10 cellular contexts compared by ENCODE assay signal in the genomic region with DNA sequence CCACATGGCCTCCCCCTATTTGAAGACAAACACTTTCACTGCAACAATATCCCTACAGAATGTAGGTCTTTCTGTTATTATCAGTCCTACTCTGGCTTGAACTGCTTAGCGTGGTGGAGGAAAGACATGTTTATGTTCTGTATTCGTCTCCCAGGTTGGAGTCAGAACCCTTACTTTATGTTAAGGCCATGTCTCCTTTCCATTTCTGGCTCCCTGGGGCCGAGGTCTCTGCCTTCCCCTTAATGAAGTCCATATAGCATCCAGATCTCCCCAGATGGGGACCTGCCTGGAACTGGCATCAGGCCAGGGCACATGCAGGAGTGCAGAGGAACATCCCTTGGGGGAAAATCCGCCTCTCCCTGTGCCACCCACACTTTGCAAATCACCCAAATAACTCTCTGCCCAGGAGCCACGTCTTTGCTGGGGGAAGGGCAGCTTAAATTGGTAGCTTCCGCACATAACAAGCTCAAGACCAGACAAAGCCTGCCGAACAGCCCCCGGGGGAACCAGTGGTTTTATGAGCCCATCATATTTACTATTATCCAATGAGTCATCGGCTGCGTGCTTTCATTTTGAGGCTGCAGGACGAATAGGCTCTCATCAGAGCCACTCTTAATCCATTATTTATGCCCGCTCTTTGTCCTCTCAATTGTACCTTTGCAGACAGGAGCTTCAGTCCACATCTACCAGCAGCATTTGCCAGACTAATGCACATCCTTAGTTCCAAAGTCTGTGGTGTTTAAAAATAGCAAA.
DNase-seq lines count a peak whose midpoint lies in the region; ATAC-seq, FAIRE-seq and TF ChIP-seq lines count a peak whose summit lies in the region.
"Had no signal": no experiment of that assay in that cellular context is flagged by ENCODE, and none has a peak within 500 bp of the region (broad histone marks: within the 10 kb centered on the region; RNA-seq: fewer than 3 reads in every experiment).

No MANE protein-coding gene starts in this region.

- H3K9me3 Mint-ChIP-seq in osteocyte (ENCODE audit: unreplicated experiment): peaks cover 3% of the 10 kb centered on the region

- H4K20me1 ChIP-seq in K562 (replicated peaks; ENCODE audit: control insufficient read depth, insufficient read depth, low read length): 0 out of 2 replicates have a peak, but pooled peaks cover 3% of the 10 kb centered on the region

- in situ Hi-C loops in K562 (cut with MboI): no loop called here

- H3K9ac ChIP-seq in K562 (ENCODE audit: insufficient read depth in 1 of 2, low read depth in 2 of 2, low read length in 2 of 2): no peak overlapping the region

- no peaks in the 10 kb centered on the region for H3K36me3 ChIP-seq in K562 (ENCODE audit: control insufficient read depth, insufficient read depth, low read length)
- H3K36me3 ChIP-seq in esophagus muscularis mucosa: no peaks in the 10 kb centered on the region

- TF ChIP-seq EP300 in K562 (IDR thresholded peaks at IDR 0.05; ENCODE audit: low read length): no peak
- TF ChIP-seq EP300 in esophagus muscularis mucosa (IDR thresholded peaks at IDR 0.05): no peak

- no TSS peak for BruUV-seq in K562 (replicated peaks; lab: Mats Ljungman, UMichigan)

- peak overlapping the region; percentile 19; the same call in 1 of the 2 replicates for H2AFZ ChIP-seq in K562 (ENCODE audit: low read depth, low read length)

- H3K4me1 ChIP-seq in K562 (replicated peaks in 1 of 2; ENCODE audit: control insufficient read depth in 2 of 2, insufficient read depth in 2 of 2, low read length in 2 of 2) (peaks cover 0 to 3% of the 10 kb centered on the region in 2 experiments; a peak in 1 of 5 replicates), esophagus muscularis mucosa (no peaks in the 10 kb centered on the region)

- 7% methylated on average over 11 of the region's 12 CpGs for WGBS in K562 (ENCODE audit: insufficient coverage, low coverage, missing lambda C conversion rate)
- WGBS in esophagus muscularis mucosa: 63% methylated on average over 12 of the region's 12 CpGs

- no peak overlapping the region for H3K27ac ChIP-seq in K562 (ENCODE audit: extremely low read depth, low read depth, low read length)
- H3K27ac ChIP-seq in esophagus muscularis mucosa (replicated peaks in 1 of 4): no peak overlapping the region
- H3K27ac ChIP-seq: VCaP had no signal

- TF ChIP-seq RAD21 in K562 (CRISPR knock-in tag; conservative IDR thresholded peaks at IDR 0.05 in 1 of 2, IDR thresholded peaks at IDR 0.05 in 1 of 2): no peak

- H3K27me3 ChIP-seq in K562 (ENCODE audit: control insufficient read depth in 2 of 2, insufficient read depth in 2 of 2, low read length in 2 of 2): peaks cover 2 to 18% of the 10 kb centered on the region in 2 experiments; a peak in 4 of 5 replicates
- H3K27me3 ChIP-seq in esophagus muscularis mucosa: peaks cover 0 to 3% (median 0%) of the 10 kb centered on the region in 4 donors

- no peak for FAIRE-seq in K562 (lab: Jason Lieb, UNC)

- intact Hi-C loops in K562 (cut with micrococcal nuclease) (no loop called here), esophagus muscularis mucosa (cut with DNase I) (no loop called here)

- H3K4me2 ChIP-seq in K562 (ENCODE audit: insufficient read depth, low read length): peak overlapping the region; percentile 0; the same call in 1 of the 2 replicates

- no peak overlapping the region for H3K4me3 ChIP-seq in K562
- H3K4me3 ChIP-seq in esophagus muscularis mucosa: peak overlapping the region in 1 of 4 donors; percentile 32

- H3K27ac Mint-ChIP-seq in osteocyte (ENCODE audit: unreplicated experiment): peak overlapping the region; percentile 16

- H3K9me3 ChIP-seq in K562 (replicated peaks; ENCODE audit: control insufficient read depth, insufficient read depth, low read depth, low read length) (no peaks in the 10 kb centered on the region), esophagus muscularis mucosa (no peaks in the 10 kb centered on the region)

- peaks cover 2% of the 10 kb centered on the region for H3K36me3 Mint-ChIP-seq in osteocyte (ENCODE audit: unreplicated experiment)
- H3K36me3 Mint-ChIP-seq: CD4-positive, CD25-positive, alpha-beta regulatory T cell had no signal

- TF ChIP-seq POLR2A in K562 (conservative IDR thresholded peaks at IDR 0.05): no peak
- TF ChIP-seq POLR2A in esophagus muscularis mucosa (IDR thresholded peaks at IDR 0.05; ENCODE audit: low read depth): no peak

- peaks cover 49% of the 10 kb centered on the region for H3K27me3 Mint-ChIP-seq in osteocyte (ENCODE audit: unreplicated experiment)
- H3K27me3 Mint-ChIP-seq: CD4-positive, CD25-positive, alpha-beta regulatory T cell had no signal

- POLR2A ChIA-PET in K562 (lab: Yijun Ruan, JAX): interaction anchor here (0.7 kb wide), 1 partner anchor 840 kb away, joined by 3 read pairs; no protein-coding TSS in a partner anchor

- no peaks in the 10 kb centered on the region for H3K79me2 ChIP-seq in K562 (ENCODE audit: control insufficient read depth, insufficient read depth, low read length)

- CTCF ChIA-PET in K562 (lab: Yijun Ruan, JAX; ENCODE audit: low intra/inter-chr PET ratio): no interaction called here

- peak; percentile 62 for DNase-seq in activated CD8-positive, alpha-beta memory T cell treated with anti-CD3 and anti-CD28 coated beads for 24 hours
- DNase-seq in activated CD8-positive, alpha-beta memory T cell treated with anti-CD3 and anti-CD28 coated beads, Interleukin-2, amount 50 U/mL, for 4 hours: no peak
- DNase-seq in NCI-H2196 (lab: John Stamatoyannopoulos, UW; ENCODE audit: unreplicated experiment) (peak; percentile 65), K562 (ENCODE audit: extremely low read depth in 1 of 4, low spot score in 3 of 4) (no peak), osteocyte (ENCODE audit: extremely low spot score, unreplicated experiment) (peak; percentile 83), esophagus muscularis mucosa (ENCODE audit: extremely low spot score) (no peak)
- DNase-seq in stimulated activated naive CD4-positive, alpha-beta T cell (lab: John Stamatoyannopoulos, UW): no peak
- DNase-seq: CD4-positive, CD25-positive, alpha-beta regulatory T cell had no signal

- H3K4me1 Mint-ChIP-seq in osteocyte (ENCODE audit: unreplicated experiment): peaks cover 16% of the 10 kb centered on the region

- TF ChIP-seq CTCF in K562 (IDR thresholded peaks at IDR 0.05 in 2 of 3, conservative IDR thresholded peaks at IDR 0.05 in 1 of 3; ENCODE audit: insufficient read depth in 2 of 3, low read depth in 1 of 3, low read length in 3 of 3) (no peak), osteocyte (IDR thresholded peaks at IDR 0.05) (no peak), esophagus muscularis mucosa (IDR thresholded peaks at IDR 0.05) (no peak)

- no peak for ATAC-seq in K562
- ATAC-seq in GM21737 (IDR thresholded peaks at IDR 0.05; ENCODE audit: unreplicated experiment): no peak

- H3K9me1 ChIP-seq in K562 (ENCODE audit: control insufficient read depth, insufficient read depth, low read length): no peaks in the 10 kb centered on the region

- peak overlapping the region; percentile 47 for H3K4me3 Mint-ChIP-seq in osteocyte (ENCODE audit: unreplicated experiment)
- H3K4me3 Mint-ChIP-seq: CD4-positive, CD25-positive, alpha-beta regulatory T cell had no signal

TF ChIP-seq in K562, 482 proteins besides CTCF, POLR2A, EP300 and RAD21:
- TF ChIP-seq, protein P1, sequence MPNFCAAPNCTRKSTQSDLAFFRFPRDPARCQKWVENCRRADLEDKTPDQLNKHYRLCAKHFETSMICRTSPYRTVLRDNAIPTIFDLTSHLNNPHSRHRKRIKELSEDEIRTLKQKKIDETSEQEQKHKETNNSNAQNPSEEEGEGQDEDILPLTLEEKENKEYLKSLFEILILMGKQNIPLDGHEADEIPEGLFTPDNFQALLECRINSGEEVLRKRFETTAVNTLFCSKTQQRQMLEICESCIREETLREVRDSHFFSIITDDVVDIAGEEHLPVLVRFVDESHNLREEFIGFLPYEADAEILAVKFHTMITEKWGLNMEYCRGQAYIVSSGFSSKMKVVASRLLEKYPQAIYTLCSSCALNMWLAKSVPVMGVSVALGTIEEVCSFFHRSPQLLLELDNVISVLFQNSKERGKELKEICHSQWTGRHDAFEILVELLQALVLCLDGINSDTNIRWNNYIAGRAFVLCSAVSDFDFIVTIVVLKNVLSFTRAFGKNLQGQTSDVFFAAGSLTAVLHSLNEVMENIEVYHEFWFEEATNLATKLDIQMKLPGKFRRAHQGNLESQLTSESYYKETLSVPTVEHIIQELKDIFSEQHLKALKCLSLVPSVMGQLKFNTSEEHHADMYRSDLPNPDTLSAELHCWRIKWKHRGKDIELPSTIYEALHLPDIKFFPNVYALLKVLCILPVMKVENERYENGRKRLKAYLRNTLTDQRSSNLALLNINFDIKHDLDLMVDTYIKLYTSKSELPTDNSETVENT (CRISPR knock-in tag; IDR thresholded peaks at IDR 0.05): no peak
- TF ChIP-seq NFIC (IDR thresholded peaks at IDR 0.05) (peak; percentile 42), SNIP1 (IDR thresholded peaks at IDR 0.05; ENCODE audit: low read depth) (no peak), ZNF766 (CRISPR knock-in tag; conservative IDR thresholded peaks at IDR 0.05) (no peak), SPI1 (IDR thresholded peaks at IDR 0.05; ENCODE audit: borderline replicate concordance, low read depth, low read length) (no peak), ZNF785 (CRISPR knock-in tag; IDR thresholded peaks at IDR 0.05) (no peak)

Comparison
In these comparisons a context has a peak if more than half of its experiments do, and no peak if none do; other contexts are left out.
1. DNase-seq: peak in activated CD8-positive, alpha-beta memory T cell treated with anti-CD3 and anti-CD28 coated beads for 24 hours (single experiment), NCI-H2196 (single experiment) and osteocyte (single experiment); none in activated CD8-positive, alpha-beta memory T cell treated with anti-CD3 and anti-CD28 coated beads, Interleukin-2, amount 50 U/mL, for 4 hours (single experiment), K562 (0 of 4), stimulated activated naive CD4-positive, alpha-beta T cell (0 of 6) and esophagus muscularis mucosa (single experiment).